25 cellular contexts compared by ENCODE assay signal in genomic region chr10:17066801-17067200, GRCh38.
"Had no signal": no experiment of that assay in that cellular context is flagged by ENCODE, and none has a peak within 500 bp of the region (broad histone marks: within the 10 kb centered on the region; RNA-seq: fewer than 3 reads in every experiment).

No MANE protein-coding gene starts in this region.

- H3K4me1 ChIP-seq: prostate gland, uterus had no signal

- H3K4me3 ChIP-seq: cardiac muscle cell, left lung, ovary, prostate gland, right atrium auricular region, suprapubic skin, uterus had no signal

- H3K9me3 Mint-ChIP-seq: activated naive CD4-positive, alpha-beta T cell treated with anti-CD3 and anti-CD28 coated beads, Interleukin-2, amount 50 U/mL, for 72 hours; activated T-helper 1 cell treated with anti-CD3 and anti-CD28 coated beads, Interleukin-12 subunit alpha, Interleukin-12 subunit beta, Interleukin-2, Interleukin-4 antibody, amounts not matched to agents 30 ng/mL and 10 ng/mL and 1 ng/mL, durations not matched to agents 14 hours and 24 hours and 36 hours; immature natural killer cell; naive thymus-derived CD8-positive, alpha-beta T cell had no signal

- ATAC-seq: activated CD8-positive, alpha-beta T cell treated with anti-CD3 and anti-CD28 coated beads, Interleukin-2, amount 10 ng/mL, durations not matched to agents 7 days and 5 days; esophagus mucosa; left lung; naive thymus-derived CD8-positive, alpha-beta T cell had no signal

- DNase-seq: activated CD4-positive, alpha-beta T cell treated with anti-CD3 and anti-CD28 coated beads for 1 hour; activated CD4-positive, alpha-beta T cell treated with anti-CD3 and anti-CD28 coated beads, Interleukin-2, amount 50 U/mL, for 1 hour; activated CD8-positive, alpha-beta T cell treated with anti-CD3 and anti-CD28 coated beads, Interleukin-2, amount 10 ng/mL, durations not matched to agents 7 days and 5 days; amniotic stem cell; effector CD4-positive, alpha-beta T cell; foreskin melanocyte; immature natural killer cell; kidney glomerular epithelial cell; left lung; naive thymus-derived CD8-positive, alpha-beta T cell; ovary; stimulated activated CD4-positive, alpha-beta T cell treated with anti-CD3 and anti-CD28 coated beads, Interleukin-4, amount 100 ng/mL, for 4 hours; stimulated activated naive CD8-positive, alpha-beta T cell treated with anti-CD3 and anti-CD28 coated beads, Interleukin-15, Interleukin-2, amounts not matched to agents 100 U/mL and 50 U/mL, for 24 hours; T-helper 1 cell; T-helper 9 cell; trophoblast cell; uterus had no signal

- H3K9me3 ChIP-seq: left lung, neutrophil, ovary, prostate gland, right atrium auricular region, suprapubic skin, uterus had no signal

- H3K27me3 Mint-ChIP-seq: naive thymus-derived CD8-positive, alpha-beta T cell had no signal

- H3K27ac Mint-ChIP-seq: activated CD8-positive, alpha-beta T cell treated with anti-CD3 and anti-CD28 coated beads, Interleukin-2, amount 10 ng/mL, durations not matched to agents 7 days and 5 days; activated T-helper 1 cell treated with anti-CD3 and anti-CD28 coated beads, Interleukin-12 subunit alpha, Interleukin-12 subunit beta, Interleukin-2, Interleukin-4 antibody, amounts not matched to agents 30 ng/mL and 10 ng/mL and 1 ng/mL, durations not matched to agents 14 hours and 24 hours and 36 hours had no signal

- H3K4me3 Mint-ChIP-seq: activated CD8-positive, alpha-beta T cell treated with anti-CD3 and anti-CD28 coated beads, Interleukin-2, amount 10 ng/mL, durations not matched to agents 7 days and 5 days; activated T-helper 1 cell treated with anti-CD3 and anti-CD28 coated beads, Interleukin-12 subunit alpha, Interleukin-12 subunit beta, Interleukin-2, Interleukin-4 antibody, amounts not matched to agents 30 ng/mL and 10 ng/mL and 1 ng/mL, durations not matched to agents 14 hours and 24 hours and 36 hours had no signal

- H3K27me3 ChIP-seq: cardiac muscle cell, left lung, neutrophil, ovary, right atrium auricular region, suprapubic skin, uterus had no signal

- H3K36me3 ChIP-seq: cardiac muscle cell, left lung, neutrophil, ovary, prostate gland, right atrium auricular region, suprapubic skin, uterus had no signal

- H3K27ac ChIP-seq: cardiac muscle cell, left lung, neutrophil, ovary, prostate gland, right atrium auricular region, suprapubic skin, uterus had no signal
